In genomic region chr11:88626216-88626615, GRCh38 we compare ENCODE assay signal across 15 cellular contexts.
DNase-seq lines count a peak whose midpoint lies in the region; ATAC-seq and TF ChIP-seq lines count a peak whose summit lies in the region.
"Had no signal": no experiment of that assay in that cellular context is flagged by ENCODE, and none has a peak within 500 bp of the region (broad histone marks: within the 10 kb centered on the region; RNA-seq: fewer than 3 reads in every experiment).

No MANE protein-coding gene starts in this region.

- no peak overlapping the region for H2AFZ ChIP-seq in PC-3 (ENCODE audit: low read length)
- no peak overlapping the region for H2AFZ ChIP-seq in fibroblast of lung (ENCODE audit: low read length)
- no peak overlapping the region for H2AFZ ChIP-seq in smooth muscle cell (ENCODE audit: low read depth)
- no peak overlapping the region for H2AFZ ChIP-seq in MM.1S (ENCODE audit: low read length)

- intact Hi-C loops in PC-3 (cut with micrococcal nuclease): no loop called here

- no peak overlapping the region for H3K27ac ChIP-seq in PC-3 (ENCODE audit: low read length)
- no peak overlapping the region for H3K27ac ChIP-seq in fibroblast of lung (ENCODE audit: insufficient read depth, low read length)
- H3K27ac ChIP-seq in smooth muscle cell (ENCODE audit: low read depth): no peak overlapping the region
- no peak overlapping the region for H3K27ac ChIP-seq in MM.1S (ENCODE audit: low read length)
- H3K27ac ChIP-seq: C4-2B had no signal

- POLR2A ChIA-PET in PC-3 (lab: Charles Lee; ENCODE audit: unreplicated experiment): interaction anchor here (0.6 kb wide), 1 partner anchor 795 kb away, joined by 4 read pairs; no protein-coding TSS in a partner anchor

- CTCF ChIA-PET in PC-3 (lab: Charles Lee): no interaction called here

- H3K9me2 ChIP-seq in PC-3 (replicated peaks; ENCODE audit: low read length) (no peaks in the 10 kb centered on the region), MM.1S (replicated peaks; ENCODE audit: insufficient read depth, low read length) (no peaks in the 10 kb centered on the region)

- H3K9me3 ChIP-seq in PC-3 (ENCODE audit: low read length) (no peaks in the 10 kb centered on the region), fibroblast of lung (ENCODE audit: control insufficient read depth, insufficient read depth, low read depth, low read length) (no peaks in the 10 kb centered on the region), smooth muscle cell (replicated peaks; ENCODE audit: low read depth) (no peaks in the 10 kb centered on the region), MM.1S (replicated peaks; ENCODE audit: insufficient read depth, low read length) (no peaks in the 10 kb centered on the region)
- H3K9me3 ChIP-seq: Caco-2, HAP-1 had no signal

- ATAC-seq in PC-3: peak; percentile 31; the same call in 1 of the 2 replicates
- ATAC-seq: GM12878 had no signal

- H3K9ac ChIP-seq in PC-3 (ENCODE audit: low read length) (no peak overlapping the region), fibroblast of lung (ENCODE audit: insufficient read depth, low read length) (no peak overlapping the region), smooth muscle cell (ENCODE audit: low read depth) (no peak overlapping the region), MM.1S (ENCODE audit: low read length) (no peak overlapping the region)

- H3K27me3 ChIP-seq in PC-3 (ENCODE audit: low read length) (no peaks in the 10 kb centered on the region), fibroblast of lung (ENCODE audit: control insufficient read depth, insufficient read depth, low read length) (no peaks in the 10 kb centered on the region), smooth muscle cell (ENCODE audit: low read depth) (no peaks in the 10 kb centered on the region), MM.1S (replicated peaks; ENCODE audit: insufficient read depth, low read length) (no peaks in the 10 kb centered on the region)

- BruUV-seq in PC-3 (replicated peaks; lab: Mats Ljungman, UMichigan): no TSS peak

- H3K4me1 ChIP-seq in PC-3 (ENCODE audit: insufficient read depth, low read length) (no peaks in the 10 kb centered on the region), fibroblast of lung (ENCODE audit: control insufficient read depth, extremely low read depth, insufficient read depth, low read length) (no peaks in the 10 kb centered on the region), smooth muscle cell (ENCODE audit: low read depth) (peaks cover under 1% of the 10 kb centered on the region), MM.1S (ENCODE audit: low read length) (no peaks in the 10 kb centered on the region)
- H3K4me1 ChIP-seq: Caco-2, HAP-1 had no signal

- no peak overlapping the region for H3K4me3 ChIP-seq in PC-3 (ENCODE audit: low read length)
- no peak overlapping the region for H3K4me3 ChIP-seq in fibroblast of lung (replicated peaks in 1 of 4; ENCODE audit: control extremely low read depth in 1 of 4, insufficient read depth in 1 of 4, low read depth in 3 of 4, low read length in 4 of 4)
- H3K4me3 ChIP-seq in smooth muscle cell: no peak overlapping the region
- H3K4me3 ChIP-seq in MM.1S (ENCODE audit: low read length): no peak overlapping the region
- H3K4me3 ChIP-seq: GM12878, HAP-1 had no signal

- no peaks in the 10 kb centered on the region for H4K20me1 ChIP-seq in PC-3 (ENCODE audit: low read length)
- H4K20me1 ChIP-seq in fibroblast of lung (ENCODE audit: control insufficient read depth, extremely low read depth, insufficient read depth, low read length): no peaks in the 10 kb centered on the region
- H4K20me1 ChIP-seq in smooth muscle cell (ENCODE audit: low read depth): no peaks in the 10 kb centered on the region
- H4K20me1 ChIP-seq in MM.1S (ENCODE audit: insufficient read depth, low read length): no peaks in the 10 kb centered on the region

- H3K79me2 ChIP-seq in PC-3 (ENCODE audit: low read length): no peaks in the 10 kb centered on the region
- H3K79me2 ChIP-seq in fibroblast of lung (ENCODE audit: control insufficient read depth, insufficient read depth, low read length): no peaks in the 10 kb centered on the region
- no peaks in the 10 kb centered on the region for H3K79me2 ChIP-seq in smooth muscle cell (ENCODE audit: low read depth)
- H3K79me2 ChIP-seq in MM.1S (ENCODE audit: low read length): no peaks in the 10 kb centered on the region

- no peak for TF ChIP-seq CTCF in PC-3 (conservative IDR thresholded peaks at IDR 0.05; ENCODE audit: low read depth, low read length)
- no peak for TF ChIP-seq CTCF in fibroblast of lung (conservative IDR thresholded peaks at IDR 0.05 in 1 of 2, IDR thresholded peaks at IDR 0.05 in 1 of 2; ENCODE audit: low read depth in 1 of 2, low read length in 2 of 2)
- no peak for TF ChIP-seq CTCF in smooth muscle cell (IDR thresholded peaks at IDR 0.05; ENCODE audit: borderline replicate concordance, insufficient read depth, poor library complexity, severe bottlenecking)
- TF ChIP-seq CTCF in MM.1S (IDR thresholded peaks at IDR 0.05; ENCODE audit: low read length): no peak

- WGBS in smooth muscle cell (ENCODE audit: low lambda C conversion rate): 72% methylated on average over 4 of the region's 4 CpGs

- DNase-seq in EH (ENCODE audit: low read depth): peak; percentile 41
- no peak for DNase-seq in PC-3
- DNase-seq in fibroblast of lung (ENCODE audit: low read depth in 2 of 2): peak; percentile 18 to 40
- no peak for DNase-seq in smooth muscle cell (lab: John Stamatoyannopoulos, UW; ENCODE audit: unreplicated experiment)
- DNase-seq in kidney tubule cell (ENCODE audit: low spot score): no peak
- no peak for DNase-seq in MM.1S
- DNase-seq in AG08395 (ENCODE audit: low spot score): no peak
- DNase-seq: ACHN; AML-193; Caco-2; CD4-positive, alpha-beta T cell; DMS79 had no signal

- no peaks in the 10 kb centered on the region for H3F3A ChIP-seq in PC-3 (ENCODE audit: low read length, unreplicated experiment)
- no peaks in the 10 kb centered on the region for H3F3A ChIP-seq in smooth muscle cell (ENCODE audit: low read depth)
- no peaks in the 10 kb centered on the region for H3F3A ChIP-seq in MM.1S (ENCODE audit: insufficient read depth, low read length)

- H3K36me3 ChIP-seq in PC-3 (ENCODE audit: low read depth, low read length) (no peaks in the 10 kb centered on the region), fibroblast of lung (ENCODE audit: control insufficient read depth, insufficient read depth, low read length) (no peaks in the 10 kb centered on the region), smooth muscle cell (ENCODE audit: low read depth) (no peaks in the 10 kb centered on the region), MM.1S (replicated peaks; ENCODE audit: insufficient read depth, low read length) (no peaks in the 10 kb centered on the region)
- H3K36me3 ChIP-seq: HAP-1 had no signal

- H3K4me2 ChIP-seq in PC-3 (ENCODE audit: low read length): no peak overlapping the region
- H3K4me2 ChIP-seq in fibroblast of lung (ENCODE audit: extremely low read depth, insufficient read depth, low read length): peak overlapping the region; percentile 8
- peak overlapping the region; percentile 26 for H3K4me2 ChIP-seq in smooth muscle cell
- H3K4me2 ChIP-seq in MM.1S (ENCODE audit: low read depth, low read length): no peak overlapping the region

Comparison
In these comparisons a context has a peak if more than half of its experiments do, and no peak if none do; other contexts are left out.
1. DNase-seq: peak in EH (single experiment) and fibroblast of lung (2 of 2); none in PC-3 (single experiment), smooth muscle cell (single experiment), kidney tubule cell (single experiment), MM.1S (single experiment) and AG08395 (single experiment).
2. H3K4me2 ChIP-seq: peak in fibroblast of lung (single experiment) and smooth muscle cell (single experiment); none in PC-3 (single experiment) and MM.1S (single experiment).